9 cellular contexts compared by ENCODE assay signal in the genomic region with DNA sequence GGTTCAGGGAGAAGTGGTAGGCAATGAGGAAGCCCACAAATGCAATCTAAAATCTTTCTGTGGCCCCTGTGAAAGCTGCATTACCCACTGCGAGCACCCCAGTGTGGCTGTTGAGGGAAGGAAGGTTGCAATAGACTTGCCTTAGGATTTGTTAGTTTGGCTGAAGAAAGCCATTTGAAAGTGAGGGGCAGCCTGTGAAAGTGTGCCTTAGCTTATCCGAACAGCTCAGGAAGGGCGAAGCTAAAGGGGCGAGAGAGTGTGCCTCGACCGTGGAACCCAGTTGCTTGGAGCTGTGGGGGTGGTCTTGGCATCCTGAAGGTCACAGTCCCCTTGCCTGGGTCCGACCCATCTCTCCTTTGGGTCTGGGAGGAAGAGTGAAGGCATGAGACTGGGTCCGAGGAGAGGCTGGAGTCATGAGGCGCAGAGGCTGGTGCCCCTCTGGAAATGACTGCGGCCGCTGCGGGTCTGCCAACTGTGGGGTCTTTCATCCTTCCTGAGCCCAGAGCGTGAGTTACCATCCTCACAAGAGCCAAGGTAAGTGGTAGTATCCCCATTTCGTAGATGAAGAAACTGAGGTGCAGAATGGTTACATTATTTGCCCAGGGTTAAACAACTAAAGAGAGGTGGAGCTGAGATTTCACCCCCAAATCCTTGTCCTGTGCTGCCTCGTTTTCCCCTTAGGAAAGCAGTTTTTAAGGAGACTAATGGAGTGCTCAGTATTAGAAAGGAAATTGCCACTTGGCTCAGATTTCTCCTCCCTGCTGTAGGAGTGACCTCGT. TPM values are rescaled to one million over a fixed set of nuclear protein-coding genes. Genes with fewer than 3 reads are reported as not detected.
A peak's percentile ranks its signal among the peaks of the same experiment; 100 is the strongest.
DNase-seq lines count a peak whose midpoint lies in the region; ATAC-seq and TF ChIP-seq lines count a peak whose summit lies in the region.
"Had no signal": no experiment of that assay in that cellular context is flagged by ENCODE, and none has a peak within 500 bp of the region (broad histone marks: within the 10 kb centered on the region; RNA-seq: fewer than 3 reads in every experiment).

No MANE protein-coding gene starts in this region.

- TF ChIP-seq EP300 in sigmoid colon (IDR thresholded peaks at IDR 0.05) = no peak

- intact Hi-C loops in CD14-positive monocyte (cut with micrococcal nuclease) (loop anchor here in 1 of 2 donors (5.0 kb wide), 1 partner anchor 40 kb away; no protein-coding TSS in a partner anchor), sigmoid colon (cut with DNase I) (no loop called here)

- no peaks in the 10 kb centered on the region for H3K36me3 ChIP-seq in sigmoid colon

- TF ChIP-seq POLR2A in sigmoid colon (IDR thresholded peaks at IDR 0.05) = no peak

- TF ChIP-seq CTCF in CD14-positive monocyte (IDR thresholded peaks at IDR 0.05) = no peak
- TF ChIP-seq CTCF in fibroblast of mammary gland (conservative IDR thresholded peaks at IDR 0.05; ENCODE audit: control insufficient read depth, insufficient read depth, low read depth, low read length) = no peak
- TF ChIP-seq CTCF in sigmoid colon (IDR thresholded peaks at IDR 0.05) = no peak

- H3K9me3 Mint-ChIP-seq in CD14-positive monocyte (no peaks in the 10 kb centered on the region), immature natural killer cell (no peaks in the 10 kb centered on the region)

- H3K4me3 Mint-ChIP-seq in CD14-positive monocyte (no peak overlapping the region), T-helper 17 cell (peak overlapping the region; percentile 36), immature natural killer cell (no peak overlapping the region)

- H3K4me3 ChIP-seq in fibroblast of mammary gland (ENCODE audit: control insufficient read depth, low read depth, low read length) = peak overlapping the region; percentile 55
- H3K4me3 ChIP-seq in sigmoid colon = no peak overlapping the region

- peak overlapping the region; percentile 91 to 98 (median 92) for H3K27ac ChIP-seq in sigmoid colon

- no peaks in the 10 kb centered on the region for H3K27me3 ChIP-seq in sigmoid colon

- H3K9me3 ChIP-seq in T-helper 17 cell (ENCODE audit: control insufficient read depth, low read length, poor library complexity, severe bottlenecking) (no peaks in the 10 kb centered on the region), sigmoid colon (no peaks in the 10 kb centered on the region)

- H3K27me3 Mint-ChIP-seq in CD14-positive monocyte (ENCODE audit: low read depth in 3 of 3) (no peaks in the 10 kb centered on the region), T-helper 17 cell (no peaks in the 10 kb centered on the region), immature natural killer cell (ENCODE audit: low read depth in 3 of 3) (no peaks in the 10 kb centered on the region)

- no peak for ATAC-seq in T-helper 17 cell

- 89 to 90% methylated on average over 16 of the region's 16 CpGs for WGBS in sigmoid colon, 2 donors

- DNase-seq in CD14-positive monocyte (ENCODE audit: low spot score) (no peak), T-helper 17 cell (no peak), fibroblast of mammary gland (ENCODE audit: low read depth) (no peak), sigmoid colon (no peak), globus pallidus (ENCODE audit: low spot score) (no peak), NCI-H1436 treated with DMSO at 0.1 percent for 48 hours (lab: John Stamatoyannopoulos, UW) (no peak), NCI-H345 treated with DMSO at 0.1 percent for 48 hours (lab: John Stamatoyannopoulos, UW; ENCODE audit: unreplicated experiment) (no peak), immature natural killer cell (no peak)
- DNase-seq: NCI-H2227 treated with DMSO at 0.1 percent for 48 hours had no signal

- H3K4me1 ChIP-seq in sigmoid colon = peaks cover 0 to 55% (median 53%) of the 10 kb centered on the region in 4 donors

- H3K27ac Mint-ChIP-seq in CD14-positive monocyte = peak overlapping the region; percentile 97 to 100 (median 100)
- peak overlapping the region; percentile 94 for H3K27ac Mint-ChIP-seq in T-helper 17 cell
- H3K27ac Mint-ChIP-seq in immature natural killer cell = peak overlapping the region in 2 of 6 donors; percentile 3 to 43

- peaks cover 9 to 38% of the 10 kb centered on the region in 2 donors for H3K36me3 Mint-ChIP-seq in CD14-positive monocyte
- no peaks in the 10 kb centered on the region for H3K36me3 Mint-ChIP-seq in T-helper 17 cell (ENCODE audit: low read depth)
- peaks cover 0 to 3% (median 0%) of the 10 kb centered on the region in 3 donors for H3K36me3 Mint-ChIP-seq in immature natural killer cell

- peaks cover 64% of the 10 kb centered on the region for H3K4me1 Mint-ChIP-seq in CD14-positive monocyte
- peaks cover 51% of the 10 kb centered on the region for H3K4me1 Mint-ChIP-seq in T-helper 17 cell
- H3K4me1 Mint-ChIP-seq in immature natural killer cell = peaks cover 49 to 70% of the 10 kb centered on the region in 2 donors

RNA-seq across cellular contexts. Expression of a gene that starts 24.4 kb away (rescaled TPM):
- polyA plus RNA-seq in CD14-positive monocyte (1 to 10 TPM; 5.1 to 6.3 TPM), sigmoid colon (10 to 100 TPM; 16.6 to 19.4 (median 16.8) TPM), immature natural killer cell (1 to 10 TPM; 2.8 to 8.8 (median 4.9) TPM)
- total RNA-seq in T-helper 17 cell (10 to 100 TPM; 16.3 to 20.4 TPM), sigmoid colon (10 to 100 TPM; 10.2 to 77.2 (median 12.9) TPM)

RNA-seq across cellular contexts. Expression of a gene that starts 25.3 kb away (rescaled TPM):
- polyA plus RNA-seq in CD14-positive monocyte (1 to 10 TPM; 4.6 to 5.6 TPM), sigmoid colon (10 to 100 TPM in 1 of 3 donors, 1 to 10 TPM in 2; 8.4 to 11.0 (median 8.6) TPM), immature natural killer cell (10 to 100 TPM in 2 of 3 donors, 1 to 10 TPM in 1; 5.1 to 17.2 (median 10.5) TPM)
- total RNA-seq in T-helper 17 cell (10 to 100 TPM; 11.6 to 15.2 TPM), sigmoid colon (10 to 100 TPM in 1 of 4 donors, 1 to 10 TPM in 3; 5.5 to 10.7 (median 6.3) TPM)

RNA-seq across cellular contexts. Expression of a gene that starts 35.1 kb away (rescaled TPM):
- polyA plus RNA-seq in CD14-positive monocyte (10 to 100 TPM; 42.0 to 49.4 TPM), sigmoid colon (10 to 100 TPM; 56.5 to 82.2 (median 66.1) TPM), immature natural killer cell (10 to 100 TPM; 31.4 to 60.9 (median 56.6) TPM)
- total RNA-seq in T-helper 17 cell (10 to 100 TPM; 46.4 to 58.2 TPM), sigmoid colon (100 to 1,000 TPM in 2 of 4 donors, 10 to 100 TPM in 2; 60.0 to 119 (median 97.5) TPM)

RNA-seq across cellular contexts. Expression of a gene that starts 56.9 kb away (rescaled TPM):
- under 1 TPM in 1 of 2 donors, not detected in 1; 0.83 TPM for polyA plus RNA-seq in CD14-positive monocyte
- 1 to 10 TPM in 1 of 2 donors, not detected in 1; 9.3 TPM for total RNA-seq in T-helper 17 cell
- total RNA-seq in sigmoid colon = not detected
- 1,000 to 10,000 TPM in 1 of 3 donors, 10 to 100 TPM in 1, 1 to 10 TPM in 1; 9.6 to 1,818 (median 79.8) TPM for polyA plus RNA-seq in sigmoid colon
- under 1 TPM in 2 of 3 donors, not detected in 1; 0.44 to 0.66 TPM for polyA plus RNA-seq in immature natural killer cell
